1 cellular context compared by ENCODE assay signal in genomic region chr11:115324569-115325432, GRCh38.
TF ChIP-seq lines count a peak whose summit lies in the region.

No MANE protein-coding gene starts in this region.

TF ChIP-seq in SK-N-SH, 30 proteins besides CTCF, POLR2A, EP300 and RAD21 (continued from another document):
- peak; percentile 71 for TF ChIP-seq SMC3 (IDR thresholded peaks at IDR 0.05; ENCODE audit: low read depth, low read length)
- no peak for TF ChIP-seq ELF1 (IDR thresholded peaks at IDR 0.05)
TF ChIP-seq in SK-N-SH: peak in this region for 2.
